Comparison of ENCODE assay signal across 22 cellular contexts in genomic region chr9:89474939-89475338, GRCh38. TPM values are rescaled to one million over a fixed set of nuclear protein-coding genes. Genes with fewer than 3 reads are reported as not detected.
DNase-seq lines count a peak whose midpoint lies in the region; ATAC-seq and TF ChIP-seq lines count a peak whose summit lies in the region.
"Had no signal": no experiment of that assay in that cellular context is flagged by ENCODE, and none has a peak within 500 bp of the region (broad histone marks: within the 10 kb centered on the region; RNA-seq: fewer than 3 reads in every experiment).

No MANE protein-coding gene starts in this region.

- H3K27ac ChIP-seq in KOPT-K1 (ENCODE audit: low read depth, low read length, poor library complexity, severe bottlenecking) (peak overlapping the region; percentile 64), cingulate gyrus (ENCODE audit: low read depth, low read length) (peak overlapping the region; percentile 10), prostate gland (peak overlapping the region; percentile 16 to 65)
- H3K27ac ChIP-seq: cardiac muscle cell, GM23248, lower lobe of right lung, thyroid gland had no signal

- DNase-seq in T-helper 2 cell treated with Interferon-gamma antibody and Interleukin-4, amounts not matched to agents 5 μg/mL and 100 μg/mL, for 36 hours (ENCODE audit: low spot score): no peak
- no peak for DNase-seq in T-helper 2 cell
- DNase-seq in prostate gland (ENCODE audit: low spot score): no peak
- DNase-seq in foreskin melanocyte: no peak
- DNase-seq: 8988T; activated CD4-positive, alpha-beta T cell treated with anti-CD3 and anti-CD28 coated beads for 4 hours; activated naive CD4-positive, alpha-beta T cell; endodermal cell; foreskin fibroblast; GM23248; lower lobe of right lung; NCI-H510A; nephron progenitor cell; SHP77; T1000; thyroid gland had no signal

- H3K27me3 ChIP-seq in prostate gland (replicated peaks; ENCODE audit: insufficient read depth): no peaks in the 10 kb centered on the region
- H3K27me3 ChIP-seq: cardiac muscle cell, thyroid gland had no signal

- H3K36me3 Mint-ChIP-seq in T-helper 2 cell treated with Interferon-gamma antibody and Interleukin-4, amounts not matched to agents 5 μg/mL and 100 μg/mL, for 36 hours (ENCODE audit: low read depth): peaks cover 91% of the 10 kb centered on the region

- no peak for TF ChIP-seq CTCF in prostate gland (IDR thresholded peaks at IDR 0.05)

- H3K9me3 Mint-ChIP-seq in T-helper 2 cell treated with Interferon-gamma antibody and Interleukin-4, amounts not matched to agents 5 μg/mL and 100 μg/mL, for 36 hours: peaks cover 13% of the 10 kb centered on the region
- H3K9me3 Mint-ChIP-seq: endodermal cell had no signal

- peak overlapping the region; percentile 87 for H3K4me3 Mint-ChIP-seq in T-helper 2 cell treated with Interferon-gamma antibody and Interleukin-4, amounts not matched to agents 5 μg/mL and 100 μg/mL, for 36 hours
- H3K4me3 Mint-ChIP-seq: endodermal cell, nephron progenitor cell had no signal

- H3K36me3 ChIP-seq in KOPT-K1 (ENCODE audit: insufficient read depth, low read length) (peaks cover 84% of the 10 kb centered on the region), prostate gland (no peaks in the 10 kb centered on the region)
- H3K36me3 ChIP-seq: cardiac muscle cell, lower lobe of right lung, thyroid gland had no signal

- no peak overlapping the region for H3K27ac Mint-ChIP-seq in T-helper 2 cell treated with Interferon-gamma antibody and Interleukin-4, amounts not matched to agents 5 μg/mL and 100 μg/mL, for 36 hours
- H3K27ac Mint-ChIP-seq: endodermal cell had no signal

- H3K9me3 ChIP-seq in KOPT-K1 (ENCODE audit: insufficient read depth, low read length, poor library complexity, severe bottlenecking) (no peaks in the 10 kb centered on the region), prostate gland (no peaks in the 10 kb centered on the region)
- H3K9me3 ChIP-seq: lower lobe of right lung, thyroid gland had no signal

- intact Hi-C loops in prostate gland (cut with DNase I): no loop called here

- H3K4me3 ChIP-seq in prostate gland: no peak overlapping the region
- H3K4me3 ChIP-seq: cardiac muscle cell, GM23248, lower lobe of right lung, thyroid gland had no signal

- H3K4me1 Mint-ChIP-seq in T-helper 2 cell treated with Interferon-gamma antibody and Interleukin-4, amounts not matched to agents 5 μg/mL and 100 μg/mL, for 36 hours (ENCODE audit: low read depth): peaks cover 85% of the 10 kb centered on the region

- ATAC-seq in HG03469 (IDR thresholded peaks at IDR 0.05; ENCODE audit: unreplicated experiment) (no peak), HG03135 (IDR thresholded peaks at IDR 0.05; ENCODE audit: unreplicated experiment) (no peak)
- ATAC-seq: right cardiac atrium had no signal

- whole genome bisulfite sequencing in prostate gland: 60% methylated on average over 3 of the region's 3 CpGs

- no peaks in the 10 kb centered on the region for H3K27me3 Mint-ChIP-seq in T-helper 2 cell treated with Interferon-gamma antibody and Interleukin-4, amounts not matched to agents 5 μg/mL and 100 μg/mL, for 36 hours (ENCODE audit: low read depth)

- peaks cover 12% of the 10 kb centered on the region for H3K4me1 ChIP-seq in prostate gland (replicated peaks)
- H3K4me1 ChIP-seq: thyroid gland had no signal

- no peak for TF ChIP-seq POLR2A in prostate gland (IDR thresholded peaks at IDR 0.05)

RNA-seq across cellular contexts. Expression of gene SEMA4D, which starts 23.0 kb away (rescaled TPM):
- 10 to 100 TPM; 17.1 to 52.7 TPM for total RNA-seq in prostate gland

Comparison
In these comparisons a context has a peak if more than half of its experiments do, and no peak if none do; other contexts are left out.
1. H3K27ac ChIP-seq: peak in every context shown above with its lines; median percentile 64 in KOPT-K1; 40 in prostate gland; 10 in cingulate gyrus.